ENCODE assay signal across 8 cellular contexts in the genomic region with DNA sequence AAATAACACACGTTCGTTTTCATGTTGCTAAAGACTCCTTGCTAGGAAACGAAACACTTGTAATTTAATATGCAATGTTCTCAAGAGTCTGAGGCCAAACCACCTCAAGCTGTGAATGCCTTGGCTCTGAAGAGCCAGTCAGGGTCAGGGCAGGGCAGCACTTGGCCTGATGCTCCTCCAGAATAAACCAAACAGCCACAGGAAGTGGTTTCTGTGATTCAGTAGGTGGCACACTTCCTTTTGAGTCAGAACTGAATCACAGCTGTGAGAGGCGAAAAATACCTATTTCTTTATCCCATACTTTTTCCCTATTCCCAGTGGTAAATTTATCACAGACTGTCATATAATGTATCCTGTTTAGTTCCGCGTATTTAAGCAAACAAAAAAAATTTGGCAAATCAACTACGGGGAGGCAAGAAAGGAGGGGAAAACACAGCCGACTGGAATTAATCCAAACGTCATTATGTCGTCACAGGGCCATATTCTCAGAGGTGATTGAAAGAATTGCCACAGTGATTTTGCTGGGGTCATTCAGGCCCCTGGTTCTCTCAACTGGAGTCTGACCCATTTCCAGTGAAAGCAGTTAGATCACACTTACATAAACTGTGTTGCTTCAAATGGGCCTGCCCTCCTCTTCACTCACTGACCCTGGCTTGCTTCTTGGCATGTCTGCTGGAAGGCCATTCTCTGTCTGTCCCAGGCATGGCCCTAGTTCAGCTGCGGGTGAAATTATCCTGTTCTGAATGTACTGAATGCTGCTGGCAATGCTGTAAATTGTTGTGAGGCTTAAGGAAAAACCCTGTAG.
DNase-seq lines count a peak whose midpoint lies in the region; ATAC-seq, FAIRE-seq and TF ChIP-seq lines count a peak whose summit lies in the region.

No MANE protein-coding gene starts in this region.

- FAIRE-seq in GM12892 (lab: Jason Lieb, UNC) = peak; percentile 86

- peaks cover 49% of the 10 kb centered on the region for H3K4me1 Mint-ChIP-seq in activated CD4-positive, alpha-beta T cell treated with anti-CD3 and anti-CD28 coated beads for 36 hours
- peaks cover 38% of the 10 kb centered on the region for H3K4me1 Mint-ChIP-seq in chondrocyte (ENCODE audit: low read depth)

- no peak for TF ChIP-seq POLR2A in GM12892 (IDR thresholded peaks at IDR 0.05; ENCODE audit: low read depth, low read length)
- TF ChIP-seq POLR2A in lower leg skin (IDR thresholded peaks at IDR 0.05) = no peak

- H3K27ac Mint-ChIP-seq in activated CD4-positive, alpha-beta T cell treated with anti-CD3 and anti-CD28 coated beads for 36 hours = peak overlapping the region; percentile 82
- peak overlapping the region; percentile 89 for H3K27ac Mint-ChIP-seq in chondrocyte (ENCODE audit: unreplicated experiment)

- POLR2A ChIA-PET in activated CD4-positive, alpha-beta T cell treated with anti-CD3 and anti-CD28 coated beads for 36 hours (lab: Charles Lee) = interaction anchor here (0.6 to 1.6 kb wide), 4 partner anchors 20 to 71 kb away, joined by 3 to 4 read pairs (median 3); a partner anchor contains a TSS

- peaks cover 9% of the 10 kb centered on the region for H3K36me3 Mint-ChIP-seq in activated CD4-positive, alpha-beta T cell treated with anti-CD3 and anti-CD28 coated beads for 36 hours (ENCODE audit: low read depth)
- H3K36me3 Mint-ChIP-seq in chondrocyte (ENCODE audit: low read depth) = peaks cover 2% of the 10 kb centered on the region

- no peaks in the 10 kb centered on the region for H3K9me3 Mint-ChIP-seq in activated CD4-positive, alpha-beta T cell treated with anti-CD3 and anti-CD28 coated beads for 36 hours (ENCODE audit: low read depth)
- no peaks in the 10 kb centered on the region for H3K9me3 Mint-ChIP-seq in chondrocyte (ENCODE audit: low read depth)

- DNase-seq in GM12892 (ENCODE audit: insufficient read length) (peak; percentile 30), HFF-Myc (ENCODE audit: extremely low read depth, low read depth) (peak; percentile 98), NAMALWA (ENCODE audit: low spot score) (peak; percentile 62), chondrocyte (ENCODE audit: low spot score) (no peak), lower leg skin (ENCODE audit: low spot score in 2 of 2) (peak; percentile 81 to 89), KG1 (lab: John Stamatoyannopoulos, UW) (no peak)
- DNase-seq in activated CD4-positive, alpha-beta T cell treated with anti-CD3 and anti-CD28 coated beads for 36 hours = peak; percentile 77
- peak; percentile 27 for DNase-seq in stimulated activated CD8-positive, alpha-beta memory T cell treated with anti-CD3 and anti-CD28 coated beads, Interleukin-12 subunit alpha, Interleukin-12 subunit beta, amount 100 ng/mL, for 24 hours (ENCODE audit: extremely low read depth)

- no peak overlapping the region for H3K4me3 ChIP-seq in HFF-Myc (replicated peaks; ENCODE audit: low read depth, low read length)
- no peak overlapping the region for H3K4me3 ChIP-seq in lower leg skin (ENCODE audit: low read depth, poor library complexity, severe bottlenecking)

- no peaks in the 10 kb centered on the region for H3K27me3 Mint-ChIP-seq in activated CD4-positive, alpha-beta T cell treated with anti-CD3 and anti-CD28 coated beads for 36 hours
- H3K27me3 Mint-ChIP-seq in chondrocyte (ENCODE audit: low read depth) = peaks cover 5% of the 10 kb centered on the region

- 10 to 14% methylated on average over 11 of the region's 11 CpGs for WGBS in lower leg skin, 2 donors

- no peak for TF ChIP-seq CTCF in HFF-Myc (IDR thresholded peaks at IDR 0.05; ENCODE audit: low read depth, low read length, missing control alignments)
- peak; percentile 58 for TF ChIP-seq CTCF in chondrocyte (IDR thresholded peaks at IDR 0.05)
- TF ChIP-seq CTCF in lower leg skin (IDR thresholded peaks at IDR 0.05) = no peak

- ATAC-seq in activated CD4-positive, alpha-beta T cell treated with anti-CD3 and anti-CD28 coated beads for 36 hours = peak; percentile 77

- H3K4me3 Mint-ChIP-seq in activated CD4-positive, alpha-beta T cell treated with anti-CD3 and anti-CD28 coated beads for 36 hours = peak overlapping the region; percentile 63
- no peak overlapping the region for H3K4me3 Mint-ChIP-seq in chondrocyte (ENCODE audit: unreplicated experiment)

- CTCF ChIA-PET in activated CD4-positive, alpha-beta T cell treated with anti-CD3 and anti-CD28 coated beads for 36 hours (lab: Charles Lee) = interaction anchor here (0.7 to 6.4 kb wide), 9 partner anchors 8 to 84 kb away, joined by 3 to 43 read pairs (median 3); a partner anchor contains a TSS

- intact Hi-C loops in activated CD4-positive, alpha-beta T cell treated with anti-CD3 and anti-CD28 coated beads for 36 hours (cut with DNase I, micrococcal nuclease) = loop anchor here in 1 of 2 experiments (2.0 to 5.0 kb wide), 2 partner anchors 45 to 49 kb away; no protein-coding TSS in a partner anchor
- intact Hi-C loops in lower leg skin (cut with DNase I; ENCODE audit: low total_unique reads) = no loop called here

Comparison
In these comparisons a context has a peak if more than half of its experiments do, and no peak if none do; other contexts are left out.
1. DNase-seq: peak in GM12892 (single experiment), HFF-Myc (single experiment), NAMALWA (single experiment), activated CD4-positive, alpha-beta T cell treated with anti-CD3 and anti-CD28 coated beads for 36 hours (single experiment), lower leg skin (2 of 2) and stimulated activated CD8-positive, alpha-beta memory T cell treated with anti-CD3 and anti-CD28 coated beads, Interleukin-12 subunit alpha, Interleukin-12 subunit beta, amount 100 ng/mL, for 24 hours (single experiment); none in chondrocyte (single experiment) and KG1 (single experiment).